Comparison of ENCODE assay signal across 1 cellular context in genomic region chr15:34342737-34343575, GRCh38.
TF ChIP-seq lines count a peak whose summit lies in the region.

TSS of gene NOP10 (minus strand) at chr15:34343136. CDS start at chr15:34343073, 63 bp downstream.
TSS of gene NUTM1 (plus strand) at chr15:34343315. CDS start at chr15:34343697, 382 bp downstream.

TF ChIP-seq in K562, 482 proteins besides CTCF, POLR2A, EP300 and RAD21 (continued from another document):
- TF ChIP-seq CHD7 (IDR thresholded peaks at IDR 0.05; ENCODE audit: low read depth, low read length) (no peak), FOXJ3 (CRISPR knock-in tag; IDR thresholded peaks at IDR 0.05) (no peak), MYC (IDR thresholded peaks at IDR 0.05; ENCODE audit: low read depth, low read length) (peak; percentile 97), MYC (CRISPR knock-in tag; IDR thresholded peaks at IDR 0.05; ENCODE audit: borderline replicate concordance, low read depth) (peak; percentile 87; the same call in 1 of the 2 replicates), ZHX1 (conservative IDR thresholded peaks at IDR 0.05; ENCODE audit: low read length) (no peak), ZNF277 (CRISPR knock-in tag; IDR thresholded peaks at IDR 0.05; ENCODE audit: borderline replicate concordance) (no peak), GATA2 (CRISPR knock-in tag; IDR thresholded peaks at IDR 0.05) (no peak), DLX4 (CRISPR knock-in tag; IDR thresholded peaks at IDR 0.05) (no peak), GTF2E2 (tag; IDR thresholded peaks at IDR 0.05) (peak; percentile 87), ZNF311 (CRISPR knock-in tag; IDR thresholded peaks at IDR 0.05) (no peak), ZNF175 (CRISPR knock-in tag; IDR thresholded peaks at IDR 0.05; ENCODE audit: low read depth) (no peak), ZNF431 (CRISPR knock-in tag; IDR thresholded peaks at IDR 0.05) (peak; percentile 65; the same call in 1 of the 2 replicates), EGR1 (conservative IDR thresholded peaks at IDR 0.05) (no peak), HES1 (IDR thresholded peaks at IDR 0.05; ENCODE audit: low read depth) (no peak), ZNF408 (CRISPR knock-in tag; IDR thresholded peaks at IDR 0.05; ENCODE audit: low read depth) (no peak), VEZF1 (CRISPR knock-in tag; IDR thresholded peaks at IDR 0.05) (peak; percentile 57), ZNF668 (CRISPR knock-in tag; IDR thresholded peaks at IDR 0.05) (no peak), NFIX (CRISPR knock-in tag; IDR thresholded peaks at IDR 0.05; ENCODE audit: low read depth) (no peak), BRD9 (IDR thresholded peaks at IDR 0.05; ENCODE audit: low read depth, partially characterized antibody) (peak; percentile 85), CBX1 (IDR thresholded peaks at IDR 0.05; ENCODE audit: low read depth) (peak; percentile 93), KLF16 (IDR thresholded peaks at IDR 0.05) (peak; percentile 75; the same call in 1 of the 2 replicates), MXD1 (CRISPR knock-in tag; IDR thresholded peaks at IDR 0.05; ENCODE audit: borderline replicate concordance, poor library complexity, severe bottlenecking) (no peak), NFXL1 (CRISPR knock-in tag; IDR thresholded peaks at IDR 0.05) (no peak), HDAC3 (IDR thresholded peaks at IDR 0.05; ENCODE audit: borderline replicate concordance, partially characterized antibody) (no peak), CHAMP1 (IDR thresholded peaks at IDR 0.05) (peak; percentile 82), ESRRB (CRISPR knock-in tag; IDR thresholded peaks at IDR 0.05; ENCODE audit: borderline replicate concordance) (no peak), CXXC5 (CRISPR knock-in tag; IDR thresholded peaks at IDR 0.05) (peak; percentile 75), CAMTA2 (CRISPR knock-in tag; conservative IDR thresholded peaks at IDR 0.05) (no peak), BCOR (IDR thresholded peaks at IDR 0.05) (peak; percentile 49; the same call in 1 of the 2 replicates), CBFB (CRISPR knock-in tag; IDR thresholded peaks at IDR 0.05) (no peak), CTBP1 (IDR thresholded peaks at IDR 0.05; ENCODE audit: borderline replicate concordance) (peak; percentile 79; the same call in 1 of the 2 replicates), ARID1B (IDR thresholded peaks at IDR 0.05) (peak; percentile 48), FOXJ2 (tag; IDR thresholded peaks at IDR 0.05) (no peak)
